Comparison of ENCODE assay signal across 8 cellular contexts in the genomic region with DNA sequence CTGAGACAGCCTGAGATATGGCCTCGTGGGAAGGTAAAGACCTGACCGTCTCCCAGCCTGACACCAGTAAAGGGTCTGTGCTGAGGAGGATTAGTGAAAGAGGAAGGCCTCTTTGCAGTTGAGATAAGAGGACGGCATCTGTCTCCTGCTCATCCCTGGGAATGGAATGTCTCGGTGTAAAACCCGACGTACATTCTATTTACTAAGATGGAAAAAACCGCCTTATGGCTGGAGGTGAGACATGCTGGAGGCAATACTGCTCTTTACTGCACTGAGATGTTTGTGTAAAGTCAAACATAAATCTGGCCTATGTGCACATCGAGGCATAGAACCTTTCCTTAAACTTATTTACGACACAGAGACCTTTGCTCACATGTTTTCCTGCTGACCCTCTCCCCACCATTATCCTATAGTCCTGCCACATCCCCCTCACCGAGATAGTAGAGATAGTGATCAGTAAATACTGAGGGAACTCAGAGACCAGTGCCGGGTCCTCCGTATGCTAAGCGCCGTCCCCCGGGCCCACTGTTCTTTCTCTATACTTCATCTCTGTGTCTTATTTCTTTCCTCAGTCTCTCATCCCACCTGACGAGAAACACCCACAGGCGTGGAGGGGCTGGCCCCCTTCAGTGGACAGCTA. TPM values are rescaled to one million over a fixed set of nuclear protein-coding genes. Genes with fewer than 3 reads are reported as not detected.
DNase-seq lines count a peak whose midpoint lies in the region; ATAC-seq, FAIRE-seq and TF ChIP-seq lines count a peak whose summit lies in the region.
"Not testable (repeated sequence)": the region's sequence is repeated elsewhere in the genome, so short reads cannot be mapped to it uniquely, and the experiment has no call there.

No MANE protein-coding gene starts in this region.

- H4K20me1 ChIP-seq in astrocyte (ENCODE audit: insufficient read depth, low read length) (peaks cover 24% of the 10 kb centered on the region), osteoblast (ENCODE audit: insufficient read depth, low read length) (peaks cover 13% of the 10 kb centered on the region)

- H3K36me3 ChIP-seq in astrocyte (ENCODE audit: insufficient read depth, low read length); esophagus (ENCODE audit: control insufficient read depth in 2 of 2, insufficient read depth in 2 of 2, low read length in 1 of 2); osteoblast (ENCODE audit: insufficient read depth, low read length); upper lobe of right lung: not testable (repeated sequence)

- peak overlapping the region; percentile 84 for H3K4me3 Mint-ChIP-seq in Calu3 (ENCODE audit: low read depth, unreplicated experiment)
- peak overlapping the region; percentile 89 for H3K4me3 Mint-ChIP-seq in activated CD4-positive, alpha-beta T cell treated with anti-CD3 and anti-CD28 coated beads for 36 hours
- peak overlapping the region; percentile 60 for H3K4me3 Mint-ChIP-seq in astrocyte (ENCODE audit: unreplicated experiment)

- H3K9me3 Mint-ChIP-seq in Calu3 (ENCODE audit: low read depth, unreplicated experiment) = not testable (repeated sequence)
- peaks cover 17% of the 10 kb centered on the region for H3K9me3 Mint-ChIP-seq in activated CD4-positive, alpha-beta T cell treated with anti-CD3 and anti-CD28 coated beads for 36 hours (ENCODE audit: low read depth)
- H3K9me3 Mint-ChIP-seq in astrocyte (ENCODE audit: unreplicated experiment) = peaks cover 16% of the 10 kb centered on the region

- intact Hi-C loops in Calu3 (cut with micrococcal nuclease; ENCODE audit: unreplicated experiment) (loop anchor here (5.0 kb wide), 1 partner anchor 237 kb away; the partner anchor contains the start of gene KLHL20), left colon (cut with DNase I, micrococcal nuclease) (loop anchor here in 1 of 2 donors (5.0 kb wide), 1 partner anchor 43 kb away; no protein-coding TSS in a partner anchor)
- intact Hi-C loops in activated CD4-positive, alpha-beta T cell treated with anti-CD3 and anti-CD28 coated beads for 36 hours (cut with DNase I, micrococcal nuclease) = loop anchor here (5.0 kb wide), 3 partner anchors 237 to 1693 kb away; partner anchors contain the start of genes KLHL20 (in 1 of the 2) and METTL13 (in 1 of the 2)
- intact Hi-C loops in upper lobe of right lung (cut with DNase I) = not testable (repeated sequence)

- H2AFZ ChIP-seq in astrocyte (ENCODE audit: low read depth, low read length) = not testable (repeated sequence)
- peak overlapping the region; percentile 49 for H2AFZ ChIP-seq in osteoblast (ENCODE audit: low read length)

- H3K9ac ChIP-seq in astrocyte (ENCODE audit: low read length) = peak overlapping the region; percentile 85

- H3K27ac Mint-ChIP-seq in Calu3 (ENCODE audit: unreplicated experiment) = not testable (repeated sequence)
- H3K27ac Mint-ChIP-seq in activated CD4-positive, alpha-beta T cell treated with anti-CD3 and anti-CD28 coated beads for 36 hours = peak overlapping the region; percentile 34
- peak overlapping the region; percentile 4 for H3K27ac Mint-ChIP-seq in astrocyte (ENCODE audit: unreplicated experiment)

- peaks cover 56% of the 10 kb centered on the region for H3K79me2 ChIP-seq in astrocyte (ENCODE audit: insufficient read depth, low read length)
- peaks cover 42% of the 10 kb centered on the region for H3K79me2 ChIP-seq in osteoblast (ENCODE audit: insufficient read depth, low read length)

- not testable (repeated sequence) for H3K27me3 Mint-ChIP-seq in Calu3 (ENCODE audit: unreplicated experiment); activated CD4-positive, alpha-beta T cell treated with anti-CD3 and anti-CD28 coated beads for 36 hours; astrocyte (ENCODE audit: low read depth, unreplicated experiment)

- POLR2A ChIA-PET in activated CD4-positive, alpha-beta T cell treated with anti-CD3 and anti-CD28 coated beads for 36 hours (lab: Charles Lee) = not testable (repeated sequence)

- not testable (repeated sequence) for DNase-seq in Calu3; activated CD4-positive, alpha-beta T cell treated with anti-CD3 and anti-CD28 coated beads for 36 hours; astrocyte (ENCODE audit: low read depth); osteoblast (ENCODE audit: insufficient read length, low spot score, missing footprints); upper lobe of right lung
- DNase-seq in NCI-H526 treated with DMSO at 0.1 percent for 48 hours (lab: John Stamatoyannopoulos, UW) = peak; percentile 95
- DNase-seq in left colon = peak; percentile 32 to 48

- not testable (repeated sequence) for H3K9me3 ChIP-seq in astrocyte (ENCODE audit: insufficient read depth, low read depth, low read length); esophagus (ENCODE audit: control insufficient read depth in 2 of 2, insufficient read depth in 1 of 2, low read depth in 1 of 2, low read length in 1 of 2); osteoblast (ENCODE audit: low read depth, low read length); upper lobe of right lung

- peak overlapping the region; percentile 83 for H3K27ac ChIP-seq in astrocyte (ENCODE audit: low read depth, low read length)
- peak overlapping the region; percentile 0 to 10 for H3K27ac ChIP-seq in esophagus (ENCODE audit: low read depth in 2 of 2, low read length in 1 of 2)
- peak overlapping the region; percentile 86 for H3K27ac ChIP-seq in osteoblast (ENCODE audit: low read depth, low read length)
- peak overlapping the region; percentile 25 for H3K27ac ChIP-seq in upper lobe of right lung

- H3K36me3 Mint-ChIP-seq in Calu3 (ENCODE audit: insufficient read depth, unreplicated experiment) (peaks cover 34% of the 10 kb centered on the region), astrocyte (ENCODE audit: low read depth, unreplicated experiment) (peaks cover 21% of the 10 kb centered on the region)
- peaks cover 35% of the 10 kb centered on the region for H3K36me3 Mint-ChIP-seq in activated CD4-positive, alpha-beta T cell treated with anti-CD3 and anti-CD28 coated beads for 36 hours (ENCODE audit: low read depth)

- H3K4me2 ChIP-seq in astrocyte (ENCODE audit: low read length) (peak overlapping the region; percentile 87), osteoblast (ENCODE audit: insufficient read depth, low read length) (peak overlapping the region; percentile 95)

- not testable (repeated sequence) for TF ChIP-seq CTCF in Calu3 (IDR thresholded peaks at IDR 0.05; ENCODE audit: unreplicated experiment); astrocyte (IDR thresholded peaks at IDR 0.05; ENCODE audit: insufficient read depth, low read depth, low read length); osteoblast (IDR thresholded peaks at IDR 0.05; ENCODE audit: extremely low read depth, low read depth, low read length); upper lobe of right lung (IDR thresholded peaks at IDR 0.05)

- not testable (repeated sequence) for ATAC-seq in activated CD4-positive, alpha-beta T cell treated with anti-CD3 and anti-CD28 coated beads for 36 hours; left colon; upper lobe of right lung

- H3K4me1 ChIP-seq in astrocyte (ENCODE audit: insufficient read depth, low read length) (peaks cover 43% of the 10 kb centered on the region), osteoblast (ENCODE audit: insufficient read depth, low read length) (peaks cover 56% of the 10 kb centered on the region), upper lobe of right lung (peaks cover 28% of the 10 kb centered on the region)
- not testable (repeated sequence) for H3K4me1 ChIP-seq in esophagus (ENCODE audit: control insufficient read depth in 2 of 2, insufficient read depth in 2 of 2, low read length in 1 of 2)

- CTCF ChIA-PET in Calu3 (lab: Charles Lee) = not testable (repeated sequence)
- CTCF ChIA-PET in activated CD4-positive, alpha-beta T cell treated with anti-CD3 and anti-CD28 coated beads for 36 hours (lab: Charles Lee) = interaction anchor here (2.8 to 4.7 kb wide), 2 partner anchors 45 to 350 kb away, joined by 10 to 47 read pairs; partner anchors contain the start of genes CENPL and DARS2

- H3K4me3 ChIP-seq in astrocyte (ENCODE audit: insufficient read depth, low read depth, low read length) = peak overlapping the region; percentile 81
- H3K4me3 ChIP-seq in esophagus (ENCODE audit: low read depth in 1 of 2, low read length in 2 of 2) = peak overlapping the region in 1 of 2 donors; percentile 7
- peak overlapping the region; percentile 86 for H3K4me3 ChIP-seq in osteoblast (ENCODE audit: insufficient read depth, low read length)
- H3K4me3 ChIP-seq in upper lobe of right lung = peak overlapping the region; percentile 77

- not testable (repeated sequence) for BruUV-seq in Calu3 (replicated peaks; lab: Mats Ljungman, UMichigan)

- WGBS in esophagus, 2 donors = 60 to 70% methylated on average over 17 of the region's 17 CpGs

- not testable (repeated sequence) for FAIRE-seq in astrocyte (lab: Jason Lieb, UNC)

- H3K4me1 Mint-ChIP-seq in Calu3 (ENCODE audit: low read depth, unreplicated experiment) = peaks cover 39% of the 10 kb centered on the region
- peaks cover 49% of the 10 kb centered on the region for H3K4me1 Mint-ChIP-seq in activated CD4-positive, alpha-beta T cell treated with anti-CD3 and anti-CD28 coated beads for 36 hours
- peaks cover 28% of the 10 kb centered on the region for H3K4me1 Mint-ChIP-seq in astrocyte (ENCODE audit: low read depth, unreplicated experiment)

- not testable (repeated sequence) for H3K27me3 ChIP-seq in astrocyte (ENCODE audit: insufficient read depth, low read length); esophagus (ENCODE audit: control insufficient read depth in 1 of 2, insufficient read depth in 2 of 2, low read length in 2 of 2); osteoblast (ENCODE audit: insufficient read depth, low read length); upper lobe of right lung

RNA-seq across cellular contexts. Expression of gene PRDX6, which starts 2.2 kb away (rescaled TPM):
- total RNA-seq in Calu3 (2022) = 325 and 360 TPM in 2 replicates
- total RNA-seq in activated CD4-positive, alpha-beta T cell treated with anti-CD3 and anti-CD28 coated beads for 36 hours = 100 to 1,000 TPM; 103 to 125 TPM
- total RNA-seq in astrocyte = 459 and 520 TPM in 2 replicates
- 100 to 1,000 TPM; 198 to 221 TPM for polyA plus RNA-seq in esophagus
- total RNA-seq in left colon = 100 to 1,000 TPM; 680 to 788 TPM
- 140 and 142 TPM in 2 replicates for total RNA-seq in osteoblast
- 201 TPM for total RNA-seq in upper lobe of right lung

Comparison
In these comparisons a context has a peak if more than half of its experiments do, and no peak if none do; other contexts are left out.
1. H3K27ac ChIP-seq: peak in every context shown above with its lines; median percentile 86 in osteoblast; 83 in astrocyte; 25 in upper lobe of right lung; 5 in esophagus.